ENCODE assay signal across 9 cellular contexts in the genomic region with DNA sequence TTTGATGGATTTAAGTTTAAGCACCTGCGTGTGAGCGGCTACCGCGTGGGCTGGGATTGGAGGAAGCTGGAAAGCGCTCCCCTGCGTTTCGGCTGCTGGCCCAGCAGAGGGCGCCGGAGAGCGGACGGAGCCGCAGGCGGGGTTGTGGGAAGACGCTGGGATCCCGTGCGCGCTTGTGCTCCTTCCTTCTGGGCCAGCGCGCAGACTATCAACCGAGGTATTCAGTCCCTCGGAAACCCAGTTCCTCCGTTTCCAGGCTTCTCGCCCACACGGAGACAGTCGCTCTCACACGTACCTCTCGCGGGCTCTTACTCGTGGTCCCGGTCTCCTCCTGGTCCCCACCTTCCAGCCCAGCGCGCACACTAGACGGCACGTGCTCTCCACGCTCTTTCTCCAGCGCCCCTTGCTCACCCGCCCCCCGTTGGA. TPM values are rescaled to one million over a fixed set of nuclear protein-coding genes. Genes with fewer than 3 reads are reported as not detected.
A peak's percentile ranks its signal among the peaks of the same experiment; 100 is the strongest.
DNase-seq lines count a peak whose midpoint lies in the region; ATAC-seq, FAIRE-seq and TF ChIP-seq lines count a peak whose summit lies in the region.
"Had no signal": no experiment of that assay in that cellular context is flagged by ENCODE, and none has a peak within 500 bp of the region (broad histone marks: within the 10 kb centered on the region; RNA-seq: fewer than 3 reads in every experiment).

No MANE protein-coding gene starts in this region.

- intact Hi-C loops in thyroid gland (cut with DNase I): no loop called here

- H2AFZ ChIP-seq in H1 (ENCODE audit: low read length): no peak overlapping the region

- CTCF ChIA-PET in H1 (lab: Charles Lee; ENCODE audit: partially characterized antibody): interaction anchor here (0.6 to 2.3 kb wide), 9 partner anchors 10 to 535 kb away, joined by 3 to 12 read pairs (median 5); no protein-coding TSS in a partner anchor

- FAIRE-seq in H1 (lab: Jason Lieb, UNC): no peak

- WGBS in H1 (ENCODE audit: extremely low coverage in 1 of 2, insufficient coverage in 1 of 2, insufficient read length in 1 of 2, insufficient replicate concordance in 2 of 2, low coverage in 1 of 2, low lambda C conversion rate in 2 of 2, missing lambda C conversion rate in 1 of 2), 2 experiments: 61% methylated on average over 38 of the region's 38 CpGs; no CpG with 5 or more reads in 1 of the 2 experiments
- 50 to 51% methylated on average over 37 to 38 of the region's 38 CpGs for WGBS in thyroid gland, 2 donors

- no peak overlapping the region for H3K14ac ChIP-seq in H1 (ENCODE audit: insufficient read length)

- H3K9ac ChIP-seq in H1 (replicated peaks in 1 of 4; ENCODE audit: extremely low read depth in 1 of 4, low read depth in 3 of 4, low read length in 3 of 4): no peak overlapping the region

- no peak overlapping the region for H3K23ac ChIP-seq in H1 (ENCODE audit: insufficient read length)

- TF ChIP-seq CTCF in GM13976 (IDR thresholded peaks at IDR 0.05; ENCODE audit: borderline replicate concordance, control extremely low read depth, extremely low read depth, insufficient read depth, missing control alignments) (peak; percentile 70), H1 (IDR thresholded peaks at IDR 0.05; ENCODE audit: control extremely low read depth in 1 of 3, insufficient read depth in 1 of 3, low read depth in 1 of 3, low read length in 3 of 3) (peak; percentile 76 to 93 (median 91)), thyroid gland (IDR thresholded peaks at IDR 0.05) (peak; percentile 39 to 81 (median 51))

- TF ChIP-seq RAD21 in H1 (IDR thresholded peaks at IDR 0.05 in 1 of 2, conservative IDR thresholded peaks at IDR 0.05 in 1 of 2; ENCODE audit: low read depth in 2 of 2, low read length in 2 of 2): peak; percentile 50 to 56; a peak in 3 of 4 replicates

- H2BK20ac ChIP-seq in H1 (ENCODE audit: low read length): no peak overlapping the region

- no peaks in the 10 kb centered on the region for H3K79me1 ChIP-seq in H1 (ENCODE audit: low read depth, low read length)

- no peak overlapping the region for H3K4me3 Mint-ChIP-seq in naive B cell

- H3K79me2 ChIP-seq in H1 (ENCODE audit: control insufficient read depth in 1 of 2, insufficient read depth in 2 of 2, low read length in 2 of 2): no peaks in the 10 kb centered on the region

- H3K9me3 Mint-ChIP-seq in naive B cell: no peaks in the 10 kb centered on the region

- H3K4me1 ChIP-seq in H1 (replicated peaks in 1 of 4; ENCODE audit: control insufficient read depth in 3 of 4, insufficient read depth in 4 of 4, low read length in 3 of 4) (no peaks in the 10 kb centered on the region; a peak in 1 of 7 replicates), thyroid gland (no peaks in the 10 kb centered on the region)

- ATAC-seq in naive B cell (ENCODE audit: low read depth in 2 of 2) (peak; percentile 50 to 71), HG03520 (IDR thresholded peaks at IDR 0.05; ENCODE audit: unreplicated experiment) (no peak)

- DNase-seq in GM13976 (ENCODE audit: low spot score) (peak; percentile 69), H1 (ENCODE audit: low read depth in 1 of 2, low spot score in 2 of 2) (peak; percentile 39 to 92), naive B cell (no peak), thyroid gland (peak; percentile 42 to 44), NCI-H524 treated with DMSO at 0.1 percent for 48 hours (lab: John Stamatoyannopoulos, UW) (no peak), KG1 (lab: John Stamatoyannopoulos, UW) (no peak)
- peak; percentile 65 for DNase-seq in activated CD4-positive, CD25-positive, alpha-beta regulatory T cell treated with anti-CD3 and anti-CD28 coated beads, Interleukin-2, amount 50 U/mL, for 72 hours

- H3K23me2 ChIP-seq in H1 (ENCODE audit: low read depth, low read length): no peaks in the 10 kb centered on the region

- H4K8ac ChIP-seq in H1 (ENCODE audit: extremely low read depth, insufficient read depth, low read length): peak overlapping the region; percentile 28; the same call in 1 of the 2 replicates

- no peak overlapping the region for H3K18ac ChIP-seq in H1 (ENCODE audit: extremely low read depth, low read length)

- H3K4me1 Mint-ChIP-seq in naive B cell: peaks cover 12 to 13% (median 12%) of the 10 kb centered on the region in 3 donors

- no peak for TF ChIP-seq EP300 in H1 (IDR thresholded peaks at IDR 0.05; ENCODE audit: borderline replicate concordance in 1 of 2, low read depth in 2 of 2, low read length in 2 of 2)

- H2BK5ac ChIP-seq in H1 (ENCODE audit: low read depth, low read length): no peak overlapping the region

- no peak overlapping the region for H3K56ac ChIP-seq in H1 (replicated peaks; ENCODE audit: insufficient read length, low read depth, low read length)

- no peak overlapping the region for H2BK12ac ChIP-seq in H1 (ENCODE audit: low read depth, low read length)

- no peak overlapping the region for H3K4ac ChIP-seq in H1 (replicated peaks; ENCODE audit: insufficient read length, low read depth, low read length)

- peak overlapping the region in 2 of 6 donors; percentile 40 to 86 for H3K27ac Mint-ChIP-seq in naive B cell

- H3K36me3 Mint-ChIP-seq in naive B cell: peaks cover 6 to 8% of the 10 kb centered on the region in 2 donors

- POLR2A ChIA-PET in H1 (lab: Charles Lee; ENCODE audit: partially characterized antibody): interaction anchor here (0.7 to 1.0 kb wide), 4 partner anchors 12 to 33 kb away, joined by 3 to 6 read pairs (median 4); no protein-coding TSS in a partner anchor

- no peak overlapping the region for H2BK120ac ChIP-seq in H1 (replicated peaks; ENCODE audit: low read depth, low read length)

- H3K27me3 Mint-ChIP-seq in naive B cell: no peaks in the 10 kb centered on the region

- no peak overlapping the region for H3K4me3 ChIP-seq in H1 (ENCODE audit: extremely low read depth in 1 of 4, insufficient read depth in 2 of 4, low read depth in 3 of 4, low read length in 4 of 4)
- no peak overlapping the region for H3K4me3 ChIP-seq in thyroid gland (replicated peaks in 1 of 3)

- H3K4me2 ChIP-seq in H1 (ENCODE audit: insufficient read depth in 1 of 2, low read depth in 2 of 2, low read length in 2 of 2): no peak overlapping the region

- H3K36me3 ChIP-seq in H1 (ENCODE audit: control insufficient read depth in 2 of 4, insufficient read depth in 4 of 4, low read length in 3 of 4) (peaks cover 0 to 8% (median 0%) of the 10 kb centered on the region in 4 experiments; a peak in 1 of 8 replicates), thyroid gland (peaks cover 4 to 6% of the 10 kb centered on the region in 2 donors)

- H2BK15ac ChIP-seq in H1 (ENCODE audit: low read length): no peak overlapping the region

- H4K5ac ChIP-seq in H1 (ENCODE audit: insufficient read length, low read depth, low read length): no peak overlapping the region

- H3K27ac ChIP-seq in H1 (ENCODE audit: low read depth, low read length): no peak overlapping the region
- H3K27ac ChIP-seq in thyroid gland: no peak overlapping the region

- H4K20me1 ChIP-seq in H1 (replicated peaks in 1 of 2; ENCODE audit: control insufficient read depth in 1 of 2, insufficient read depth in 2 of 2, low read length in 2 of 2): no peaks in the 10 kb centered on the region

- in situ Hi-C loops in GM13976 (cut with MboI; ENCODE audit: low sequenced_read_pairs, unreplicated experiment): no loop called here

- TF ChIP-seq POLR2A in H1 (IDR thresholded peaks at IDR 0.05; ENCODE audit: control extremely low read depth in 1 of 2, low read depth in 2 of 2, low read length in 2 of 2) (no peak), thyroid gland (IDR thresholded peaks at IDR 0.05) (no peak)

- H2AK5ac ChIP-seq in H1 (ENCODE audit: low read depth, low read length): no peak overlapping the region

- H4K91ac ChIP-seq in H1 (replicated peaks; ENCODE audit: insufficient read length, low read length): no peak overlapping the region

- H3K9me3 ChIP-seq in H1 (ENCODE audit: insufficient read depth in 2 of 2, low read depth in 1 of 2, low read length in 1 of 2) (peaks cover 11 to 28% of the 10 kb centered on the region in 2 experiments; a peak in 3 of 4 replicates), thyroid gland (no peaks in the 10 kb centered on the region)

- H3K27me3 ChIP-seq in H1 (replicated peaks in 1 of 4; ENCODE audit: control insufficient read depth in 3 of 4, extremely low read depth in 1 of 4, insufficient read depth in 3 of 4, low read length in 3 of 4): no peaks in the 10 kb centered on the region
- H3K27me3 ChIP-seq in thyroid gland: no peaks in the 10 kb centered on the region

RNA-seq across cellular contexts. Expression of gene EPN1, which starts 28.8 kb away (rescaled TPM):
- total RNA-seq in H1 (2021; fragmentation: NEBNext Ultra II Directional; extraction: Animal tissue kit (Norgen Biotek cat#: 25700)): 200 and 206 TPM in 2 replicates
- polyA plus RNA-seq in H1 (2011; rRNA removed) (49.6 and 116 TPM in 2 replicates), naive B cell (ENCODE audit: low read depth in 6 of 6) (10 to 100 TPM in 5 of 6 donors, 1 to 10 TPM in 1; 1.0 to 28.9 (median 13.8) TPM)
- polyA plus RNA-seq in H1 (2011; cell fraction: cytosol; rRNA removed): 75.2 TPM
- polyA plus RNA-seq in H1 (2011; cell fraction: nucleus; rRNA removed): 71.0 TPM
- polyA plus RNA-seq in H1 (2012, experiment 1 of 2): 100 to 163 TPM (median 150 TPM) in 4 replicates
- polyA plus RNA-seq in H1 (2012, experiment 2 of 2): 137 TPM
- polyA plus RNA-seq in H1 (2013, experiment 1 of 2): 103 TPM
- 111 TPM for polyA plus RNA-seq in H1 (2013, experiment 2 of 2)
- polyA minus RNA-seq in H1 (2011; rRNA and poly(A)+ RNA removed): 55.2 and 69.0 TPM in 2 replicates
- 133 TPM for polyA minus RNA-seq in H1 (2011; cell fraction: cytosol; rRNA and poly(A)+ RNA removed)
- polyA minus RNA-seq in H1 (2011; cell fraction: nucleus; rRNA and poly(A)+ RNA removed): 43.1 TPM
- 100 to 1,000 TPM in 1 of 4 donors, 10 to 100 TPM in 3; 34.8 to 102 (median 72.2) TPM for total RNA-seq in thyroid gland

RNA-seq across cellular contexts. Expression of gene NLRP9, which starts 34.4 kb away (rescaled TPM):
- not detected in 2 replicates for total RNA-seq in H1 (2021; fragmentation: NEBNext Ultra II Directional; extraction: Animal tissue kit (Norgen Biotek cat#: 25700))
- polyA plus RNA-seq in H1 (2011; rRNA removed): not detected in 2 replicates
- not detected for polyA plus RNA-seq in H1 (2011; cell fraction: cytosol; rRNA removed)
- polyA plus RNA-seq in H1 (2011; cell fraction: nucleus; rRNA removed): not detected
- not detected in 4 replicates for polyA plus RNA-seq in H1 (2012, experiment 1 of 2)
- polyA plus RNA-seq in H1 (2012, experiment 2 of 2): not detected
- polyA plus RNA-seq in H1 (2013, experiment 1 of 2): not detected
- not detected for polyA plus RNA-seq in H1 (2013, experiment 2 of 2)
- polyA minus RNA-seq in H1 (2011; rRNA and poly(A)+ RNA removed): not detected in 2 replicates
- not detected for polyA minus RNA-seq in H1 (2011; cell fraction: cytosol; rRNA and poly(A)+ RNA removed)
- not detected for polyA minus RNA-seq in H1 (2011; cell fraction: nucleus; rRNA and poly(A)+ RNA removed)
- polyA plus RNA-seq in naive B cell (ENCODE audit: low read depth in 6 of 6): not detected
- total RNA-seq in thyroid gland: not detected
- total RNA-seq: mononuclear cell had no signal

RNA-seq across cellular contexts. Expression of gene U2AF2, which starts 49.0 kb away (rescaled TPM):
- total RNA-seq in H1 (2021; fragmentation: NEBNext Ultra II Directional; extraction: Animal tissue kit (Norgen Biotek cat#: 25700)): 252 and 269 TPM in 2 replicates
- polyA plus RNA-seq in H1 (2011; rRNA removed): 162 and 297 TPM in 2 replicates
- 279 TPM for polyA plus RNA-seq in H1 (2011; cell fraction: cytosol; rRNA removed)
- 769 TPM for polyA plus RNA-seq in H1 (2011; cell fraction: nucleus; rRNA removed)
- polyA plus RNA-seq in H1 (2012, experiment 1 of 2): 233 to 309 TPM (median 276 TPM) in 4 replicates
- polyA plus RNA-seq in H1 (2012, experiment 2 of 2): 266 TPM
- polyA plus RNA-seq in H1 (2013, experiment 1 of 2): 137 TPM
- polyA plus RNA-seq in H1 (2013, experiment 2 of 2): 126 TPM
- polyA minus RNA-seq in H1 (2011; rRNA and poly(A)+ RNA removed): 135 TPM in 2 replicates
- 185 TPM for polyA minus RNA-seq in H1 (2011; cell fraction: cytosol; rRNA and poly(A)+ RNA removed)
- polyA minus RNA-seq in H1 (2011; cell fraction: nucleus; rRNA and poly(A)+ RNA removed): 146 TPM
- 10 to 100 TPM in 3 of 6 donors, 1 to 10 TPM in 3; 3.2 to 13.7 (median 9.3) TPM for polyA plus RNA-seq in naive B cell (ENCODE audit: low read depth in 6 of 6)
- total RNA-seq in thyroid gland: 100 to 1,000 TPM in 1 of 4 donors, 10 to 100 TPM in 3; 68.4 to 115 (median 85.7) TPM

RNA-seq across cellular contexts. Expression of gene RFPL4A, which starts 55.1 kb away (rescaled TPM):
- not detected in 2 replicates for total RNA-seq in H1 (2021; fragmentation: NEBNext Ultra II Directional; extraction: Animal tissue kit (Norgen Biotek cat#: 25700))
- polyA plus RNA-seq in H1 (2011; rRNA removed): not detected in 2 replicates
- not detected for polyA plus RNA-seq in H1 (2011; cell fraction: cytosol; rRNA removed)
- not detected for polyA plus RNA-seq in H1 (2011; cell fraction: nucleus; rRNA removed)
- polyA plus RNA-seq in H1 (2012, experiment 1 of 2): not detected in 4 replicates
- polyA plus RNA-seq in H1 (2012, experiment 2 of 2): not detected
- not detected for polyA plus RNA-seq in H1 (2013, experiment 1 of 2)
- polyA plus RNA-seq in H1 (2013, experiment 2 of 2): not detected
- not detected in 2 replicates for polyA minus RNA-seq in H1 (2011; rRNA and poly(A)+ RNA removed)
- polyA minus RNA-seq in H1 (2011; cell fraction: cytosol; rRNA and poly(A)+ RNA removed): not detected
- polyA minus RNA-seq in H1 (2011; cell fraction: nucleus; rRNA and poly(A)+ RNA removed): not detected
- not detected for polyA plus RNA-seq in naive B cell (ENCODE audit: low read depth in 6 of 6)
- not detected for total RNA-seq in thyroid gland
- total RNA-seq: mononuclear cell had no signal

RNA-seq across cellular contexts. Expression of gene CCDC106, which starts 55.8 kb away (rescaled TPM):
- total RNA-seq in H1 (2021; fragmentation: NEBNext Ultra II Directional; extraction: Animal tissue kit (Norgen Biotek cat#: 25700)): 19.1 and 20.1 TPM in 2 replicates
- polyA plus RNA-seq in H1 (2011; rRNA removed): 12.0 and 19.4 TPM in 2 replicates
- polyA plus RNA-seq in H1 (2011; cell fraction: cytosol; rRNA removed): 10.8 TPM
- polyA plus RNA-seq in H1 (2011; cell fraction: nucleus; rRNA removed): 24.2 TPM
- polyA plus RNA-seq in H1 (2012, experiment 1 of 2): 11.2 to 17.6 TPM (median 16.0 TPM) in 4 replicates
- 17.1 TPM for polyA plus RNA-seq in H1 (2012, experiment 2 of 2)
- polyA plus RNA-seq in H1 (2013, experiment 1 of 2): 17.2 TPM
- 16.7 TPM for polyA plus RNA-seq in H1 (2013, experiment 2 of 2)
- polyA minus RNA-seq in H1 (2011; rRNA and poly(A)+ RNA removed): 2.7 TPM in 2 replicates
- polyA minus RNA-seq in H1 (2011; cell fraction: cytosol; rRNA and poly(A)+ RNA removed): 8.7 TPM
- polyA minus RNA-seq in H1 (2011; cell fraction: nucleus; rRNA and poly(A)+ RNA removed): 5.9 TPM
- 10 to 100 TPM in 3 of 6 donors, 1 to 10 TPM in 3; 8.1 to 13.0 (median 9.7) TPM for polyA plus RNA-seq in naive B cell (ENCODE audit: low read depth in 6 of 6)
- 10 to 100 TPM; 11.2 to 23.2 (median 20.7) TPM for total RNA-seq in thyroid gland

Comparison
In these comparisons a context has a peak if more than half of its experiments do, and no peak if none do; other contexts are left out.
1. DNase-seq: peak in GM13976 (single experiment), activated CD4-positive, CD25-positive, alpha-beta regulatory T cell treated with anti-CD3 and anti-CD28 coated beads, Interleukin-2, amount 50 U/mL, for 72 hours (single experiment), H1 (2 of 2) and thyroid gland (2 of 2); none in naive B cell (single experiment), NCI-H524 treated with DMSO at 0.1 percent for 48 hours (single experiment) and KG1 (single experiment).
2. Peak in every context shown above with its lines, with median percentiles within 50 percentile points of each other: CTCF ChIP-seq.